ENCODE assay signal across 1 cellular context in the genomic region with DNA sequence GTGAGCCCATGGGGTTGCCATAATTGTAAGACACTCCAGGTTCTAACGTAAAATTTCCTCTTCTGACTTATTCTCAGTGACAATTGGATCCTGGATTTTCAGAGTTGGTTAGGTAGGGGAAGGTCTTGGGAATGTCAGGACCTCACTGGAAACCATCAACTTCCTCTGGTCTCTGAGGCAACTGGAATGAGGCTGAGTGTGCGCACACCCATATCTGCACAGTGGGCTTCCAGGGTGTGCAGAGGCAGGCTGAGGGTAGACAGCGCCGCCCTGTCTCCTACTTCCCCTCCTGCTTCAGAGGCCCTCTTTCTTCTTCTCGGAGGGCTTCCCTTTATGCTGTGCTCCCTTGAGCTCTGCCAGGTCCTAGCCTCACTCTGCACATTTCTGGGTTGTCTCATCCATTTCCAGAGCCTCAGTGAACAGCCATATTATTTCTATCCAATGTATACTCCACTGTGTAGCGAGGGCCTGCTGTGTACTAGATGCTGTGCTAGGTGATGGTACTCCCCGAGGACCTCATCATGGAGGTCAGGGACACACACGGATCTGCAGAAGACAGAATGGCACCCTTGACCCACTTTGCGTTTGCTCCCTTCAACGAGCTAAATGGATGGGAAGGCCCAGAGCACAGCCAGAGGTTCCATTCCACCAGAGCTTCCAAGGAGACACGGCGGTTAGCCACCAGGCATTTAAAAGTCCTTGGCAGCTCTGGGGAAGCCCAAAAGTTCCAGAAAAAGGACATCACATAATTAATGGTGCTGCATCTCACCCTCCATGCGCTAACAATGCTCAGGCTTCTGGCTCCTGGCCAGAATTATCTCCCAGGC.
TF ChIP-seq lines count a peak whose summit lies in the region.

No MANE protein-coding gene starts in this region.

TF ChIP-seq in liver, 16 proteins besides CTCF, POLR2A, EP300 and RAD21 (continued from another document):
- TF ChIP-seq, protein P1, sequence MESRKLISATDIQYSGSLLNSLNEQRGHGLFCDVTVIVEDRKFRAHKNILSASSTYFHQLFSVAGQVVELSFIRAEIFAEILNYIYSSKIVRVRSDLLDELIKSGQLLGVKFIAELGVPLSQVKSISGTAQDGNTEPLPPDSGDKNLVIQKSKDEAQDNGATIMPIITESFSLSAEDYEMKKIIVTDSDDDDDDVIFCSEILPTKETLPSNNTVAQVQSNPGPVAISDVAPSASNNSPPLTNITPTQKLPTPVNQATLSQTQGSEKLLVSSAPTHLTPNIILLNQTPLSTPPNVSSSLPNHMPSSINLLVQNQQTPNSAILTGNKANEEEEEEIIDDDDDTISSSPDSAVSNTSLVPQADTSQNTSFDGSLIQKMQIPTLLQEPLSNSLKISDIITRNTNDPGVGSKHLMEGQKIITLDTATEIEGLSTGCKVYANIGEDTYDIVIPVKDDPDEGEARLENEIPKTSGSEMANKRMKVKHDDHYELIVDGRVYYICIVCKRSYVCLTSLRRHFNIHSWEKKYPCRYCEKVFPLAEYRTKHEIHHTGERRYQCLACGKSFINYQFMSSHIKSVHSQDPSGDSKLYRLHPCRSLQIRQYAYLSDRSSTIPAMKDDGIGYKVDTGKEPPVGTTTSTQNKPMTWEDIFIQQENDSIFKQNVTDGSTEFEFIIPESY (IDR thresholded peaks at IDR 0.05): no peak
- no peak for TF ChIP-seq FOXA2 (IDR thresholded peaks at IDR 0.05)
- no peak for TF ChIP-seq MAX (IDR thresholded peaks at IDR 0.05)
- no peak for TF ChIP-seq EGR1 (IDR thresholded peaks at IDR 0.05; ENCODE audit: low read depth in 2 of 2)
- TF ChIP-seq HNF4A (conservative IDR thresholded peaks at IDR 0.05): no peak
- TF ChIP-seq HNF4G (IDR thresholded peaks at IDR 0.05): no peak
- no peak for TF ChIP-seq JUND (IDR thresholded peaks at IDR 0.05)
- no peak for TF ChIP-seq ATF3 (IDR thresholded peaks at IDR 0.05)
- TF ChIP-seq RXRA (IDR thresholded peaks at IDR 0.05): no peak
- TF ChIP-seq TAF1 (conservative IDR thresholded peaks at IDR 0.05): no peak
